In the genomic region with DNA sequence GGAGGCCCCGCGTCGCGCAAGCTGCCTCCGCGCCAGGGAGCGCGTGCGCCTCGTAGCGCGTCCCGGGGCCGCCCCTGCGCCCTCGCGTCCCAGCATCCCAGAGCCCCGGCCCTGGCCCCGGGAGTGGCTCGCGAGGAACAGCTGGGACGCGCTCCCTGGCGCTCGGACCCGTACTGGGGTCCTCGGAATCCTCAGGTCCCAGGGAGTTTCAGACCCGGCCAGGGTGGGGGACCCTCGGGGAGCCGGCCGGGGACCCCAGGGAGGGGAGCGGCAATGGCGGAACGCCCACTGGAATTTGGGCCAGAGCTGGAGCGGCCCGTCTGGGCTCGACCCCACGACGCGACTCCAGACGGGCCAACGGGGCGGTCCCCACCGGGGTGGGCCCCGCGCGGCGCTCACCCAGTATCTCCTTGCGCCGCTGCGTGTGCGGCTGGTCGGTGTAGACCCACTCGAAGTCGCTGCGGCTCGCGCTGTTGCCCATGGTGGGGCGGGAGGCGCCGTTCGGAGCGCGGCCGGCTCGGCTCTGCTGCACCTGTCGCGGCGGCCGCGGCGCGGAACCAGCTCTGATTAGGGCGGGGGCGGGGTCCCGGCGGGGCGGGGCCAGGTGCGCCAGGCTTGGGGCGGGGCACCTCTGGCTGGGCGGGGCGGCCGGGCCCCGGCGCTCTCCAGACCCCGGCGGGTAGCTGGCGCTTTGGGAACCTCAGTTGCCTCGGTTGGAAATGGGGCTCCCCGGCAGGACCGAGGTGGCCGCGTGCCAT, we compare ENCODE assay signal across 8 cellular contexts. TPM values are rescaled to one million over a fixed set of nuclear protein-coding genes. Genes with fewer than 3 reads are reported as not detected.
DNase-seq lines count a peak whose midpoint lies in the region; TF ChIP-seq lines count a peak whose summit lies in the region.

Gene DEGS2, minus strand, starts transcription at position 539 of the 758 bp plus-strand sequence. Its CDS starts 58 bp downstream, at position 481.

- no peaks in the 10 kb centered on the region for H3K36me3 Mint-ChIP-seq in neural progenitor cell

- intact Hi-C loops in thyroid gland (cut with DNase I) = no loop called here

- peak within 1 kb of the TSS; percentile 48 for H2AFZ ChIP-seq in neural progenitor cell (replicated peaks)

- H4K20me1 ChIP-seq in neural progenitor cell (ENCODE audit: low read depth) = no peaks in the 10 kb centered on the region

- H3K27me3 Mint-ChIP-seq in neural progenitor cell (ENCODE audit: insufficient read depth, low read depth) = peaks cover 46% of the 10 kb centered on the region

- H3K4me1 ChIP-seq in effector memory CD4-positive, alpha-beta T cell (ENCODE audit: control insufficient read depth, insufficient read depth, low read length, poor library complexity, severe bottlenecking) = peaks cover 13% of the 10 kb centered on the region
- peaks cover 18% of the 10 kb centered on the region for H3K4me1 ChIP-seq in neural progenitor cell
- H3K4me1 ChIP-seq in thyroid gland = peaks cover 32 to 50% of the 10 kb centered on the region in 2 donors

- H3K4me3 Mint-ChIP-seq in neural progenitor cell = peak within 1 kb of the TSS; percentile 72

- H3K4me2 ChIP-seq in neural progenitor cell = peak within 1 kb of the TSS; percentile 94

- TF ChIP-seq POLR2A in thyroid gland (IDR thresholded peaks at IDR 0.05) = peak in 1 of 2 donors; percentile 47

- H3K27me3 ChIP-seq in effector memory CD4-positive, alpha-beta T cell (replicated peaks; ENCODE audit: control insufficient read depth, insufficient read depth, low read length, poor library complexity, severe bottlenecking) = peaks cover 10% of the 10 kb centered on the region
- H3K27me3 ChIP-seq in neural progenitor cell (peaks cover 82% of the 10 kb centered on the region), thyroid gland (no peaks in the 10 kb centered on the region)

- peak within 1 kb of the TSS; percentile 54 for H3K4me3 ChIP-seq in effector memory CD4-positive, alpha-beta T cell (ENCODE audit: insufficient read depth, low read depth, low read length, poor library complexity, severe bottlenecking)
- H3K4me3 ChIP-seq in neural progenitor cell (peak within 1 kb of the TSS; percentile 52), thyroid gland (replicated peaks in 1 of 3) (peak within 1 kb of the TSS; percentile 10 to 34 (median 30))

- peaks cover 9% of the 10 kb centered on the region for H3F3A ChIP-seq in neural progenitor cell (ENCODE audit: low read depth)

- H3K9me3 Mint-ChIP-seq in neural progenitor cell = peaks cover 6% of the 10 kb centered on the region

- no peak within 1 kb of the TSS for H3K27ac Mint-ChIP-seq in neural progenitor cell

- 2% methylated on average over 9 of the region's 93 CpGs; no CpG with 5 or more reads in 1 of the 2 donors for WGBS in thyroid gland, 2 donors

- no peak within 1 kb of the TSS for H3K27ac ChIP-seq in effector memory CD4-positive, alpha-beta T cell (ENCODE audit: insufficient read depth, low read length, poor library complexity, severe bottlenecking)
- H3K27ac ChIP-seq in neural progenitor cell (no peak within 1 kb of the TSS), thyroid gland (no peak within 1 kb of the TSS)

- H3K4me1 Mint-ChIP-seq in neural progenitor cell = peaks cover 9% of the 10 kb centered on the region

- no peaks in the 10 kb centered on the region for H3K79me2 ChIP-seq in neural progenitor cell (ENCODE audit: low read depth)

- TF ChIP-seq CTCF in neural progenitor cell (IDR thresholded peaks at IDR 0.05) = no peak
- TF ChIP-seq CTCF in thyroid gland (IDR thresholded peaks at IDR 0.05) = no peak

- H3K9ac ChIP-seq in neural progenitor cell = no peak within 1 kb of the TSS

- DNase-seq in NCI-H1417 (lab: John Stamatoyannopoulos, UW) (peak; percentile 75 to 82 (median 79)), NCI-H1417 treated with DMSO at 0.1 percent for 48 hours (lab: John Stamatoyannopoulos, UW) (no peak), HT-29 (ENCODE audit: low spot score) (peak; percentile 59), neural progenitor cell (ENCODE audit: low spot score) (peak; percentile 77), thyroid gland (peak; percentile 75 to 79), amniotic stem cell (lab: John Stamatoyannopoulos, UW) (no peak)
- peak; percentile 45 for DNase-seq in activated CD4-positive, alpha-beta T cell treated with anti-CD3 and anti-CD28 coated beads for 24 hours (ENCODE audit: low read depth in 2 of 2)
- DNase-seq in effector memory CD4-positive, alpha-beta T cell = peak; percentile 38 to 52 (median 43)

- H3K36me3 ChIP-seq in effector memory CD4-positive, alpha-beta T cell (ENCODE audit: control insufficient read depth, insufficient read depth, low read length) = no peaks in the 10 kb centered on the region
- H3K36me3 ChIP-seq in neural progenitor cell (no peaks in the 10 kb centered on the region), thyroid gland (no peaks in the 10 kb centered on the region)

- peaks cover 6% of the 10 kb centered on the region for H3K9me3 ChIP-seq in effector memory CD4-positive, alpha-beta T cell (ENCODE audit: control insufficient read depth, low read length)
- no peaks in the 10 kb centered on the region for H3K9me3 ChIP-seq in neural progenitor cell (ENCODE audit: low read depth)
- H3K9me3 ChIP-seq in thyroid gland = no peaks in the 10 kb centered on the region

RNA-seq across cellular contexts. Expression of gene DEGS2, which starts in this region (rescaled TPM):
- total RNA-seq in HT-29 (2014; rRNA removed; shearing (Covaris generic)) = 87.3 and 94.2 TPM in 2 replicates
- total RNA-seq in neural progenitor cell (ENCODE audit: low replicate concordance) (0.25 TPM in 1 of 2 replicates, not detected in the other), thyroid gland (1 to 10 TPM in 3 of 4 donors, under 1 TPM in 1; 0.54 to 7.6 (median 3.6) TPM)

Comparison
In these comparisons a context has a peak if more than half of its experiments do, and no peak if none do; other contexts are left out.
1. RNA of gene DEGS2 (total RNA-seq): 87.3 to 94.2 TPM in HT-29; 0.54 to 7.6 TPM in thyroid gland and 0.25 TPM in neural progenitor cell; every median in the first group is over 10 times any median in the second.
2. DNase-seq: peak in NCI-H1417 (3 of 3), HT-29 (single experiment), activated CD4-positive, alpha-beta T cell treated with anti-CD3 and anti-CD28 coated beads for 24 hours (2 of 2), effector memory CD4-positive, alpha-beta T cell (3 of 3) and thyroid gland (2 of 2); none in NCI-H1417 treated with DMSO at 0.1 percent for 48 hours (single experiment) and amniotic stem cell (single experiment).
3. Peak in DNase-seq, H3K4me3 ChIP-seq and H3K4me2 ChIP-seq in neural progenitor cell; RNA of the gene not detected or under 1 TPM.
4. Peak in every context shown above with its lines, with median percentiles within 50 percentile points of each other: H3K4me3 ChIP-seq.